ENCODE assay signal across 8 cellular contexts in genomic region chr17:29180051-29180787, GRCh38.
DNase-seq lines count a peak whose midpoint lies in the region; ATAC-seq and TF ChIP-seq lines count a peak whose summit lies in the region.

MYO18A (minus strand) TSS chr17:29180398; CDS start chr17:29166940, 13,458 bp downstream.

- ATAC-seq in GM18511 (IDR thresholded peaks at IDR 0.05; ENCODE audit: unreplicated experiment) (peak; percentile 83), HG03097 (IDR thresholded peaks at IDR 0.05; ENCODE audit: low FRiP score, unreplicated experiment) (peak; percentile 68)

- DNase-seq in NCI-H226 (peak; percentile 70), choroid plexus epithelial cell (ENCODE audit: low read depth) (peak; percentile 77)
- peak; percentile 73 to 74 for DNase-seq in activated CD4-positive, alpha-beta T cell treated with anti-CD3 and anti-CD28 coated beads for 4 hours
- DNase-seq in stimulated activated CD4-positive, alpha-beta T cell treated with anti-CD3 and anti-CD28 coated beads, Interleukin-1b, Interleukin-23, amount 100 ng/mL, for 4 hours (ENCODE audit: low read depth in 2 of 2), result peak; percentile 67 to 82

- no peaks in the 10 kb centered on the region for H3K27me3 ChIP-seq in layer of hippocampus (ENCODE audit: control insufficient read depth, insufficient read depth, low read length)

- peak within 1 kb of the TSS; percentile 93 for H3K27ac ChIP-seq in 22Rv1
- peak within 1 kb of the TSS; percentile 97 for H3K27ac ChIP-seq in layer of hippocampus (ENCODE audit: low read depth, low read length)

- peak; percentile 95 for TF ChIP-seq CTCF in 22Rv1 (IDR thresholded peaks at IDR 0.05)
- peak; percentile 65 for TF ChIP-seq CTCF in choroid plexus epithelial cell (conservative IDR thresholded peaks at IDR 0.05; ENCODE audit: low read depth, low read length)

- peak within 1 kb of the TSS; percentile 68 for H3K4me3 ChIP-seq in choroid plexus epithelial cell (ENCODE audit: low read depth, low read length)

Comparison
In these comparisons a context has a peak if more than half of its experiments do, and no peak if none do; other contexts are left out.
1. Peak in every context shown above with its lines: DNase-seq, ATAC-seq, H3K4me3 ChIP-seq and H3K27ac ChIP-seq.